13 cellular contexts compared by ENCODE assay signal in the genomic region with DNA sequence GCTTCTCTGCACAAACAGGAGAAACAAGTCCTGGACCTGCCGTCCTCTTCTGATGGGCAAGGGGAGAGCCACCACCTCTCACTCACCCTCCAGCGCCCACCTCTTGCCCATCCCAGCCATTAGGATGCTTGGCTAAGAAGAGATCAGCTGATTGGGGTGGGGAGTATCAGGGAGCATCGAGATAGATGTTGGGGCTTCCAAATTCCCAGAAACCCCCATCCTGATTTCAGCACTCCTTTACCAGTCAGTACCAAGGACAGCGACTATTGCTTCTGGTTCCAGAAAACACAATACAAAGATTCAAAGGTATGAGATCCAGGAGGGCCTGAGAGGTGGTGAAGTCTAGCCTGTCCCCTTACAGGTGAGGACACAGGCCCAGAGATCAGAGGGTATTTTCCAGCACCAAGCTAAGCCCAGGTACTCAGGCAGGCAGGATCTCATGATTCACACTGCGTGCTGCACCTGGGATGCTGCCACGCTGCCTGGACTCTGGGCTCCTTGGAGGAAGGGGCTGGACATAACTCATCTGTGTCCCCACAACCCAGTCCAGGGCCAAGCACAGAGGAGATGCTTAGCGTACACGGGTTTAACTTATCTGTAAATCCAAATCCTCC.
DNase-seq lines count a peak whose midpoint lies in the region; TF ChIP-seq lines count a peak whose summit lies in the region.
"Had no signal": no experiment of that assay in that cellular context is flagged by ENCODE, and none has a peak within 500 bp of the region (broad histone marks: within the 10 kb centered on the region; RNA-seq: fewer than 3 reads in every experiment).

No MANE protein-coding gene starts in this region.

- H3K27ac ChIP-seq in neural progenitor cell, result no peak overlapping the region
- H3K27ac ChIP-seq: heart left ventricle, left ventricle myocardium inferior had no signal

- DNase-seq in H7, result peak; percentile 23
- DNase-seq in NCI-H460 (ENCODE audit: extremely low read depth, low read depth), result peak; percentile 6
- DNase-seq in ecto neural progenitor cell (ENCODE audit: low spot score), result peak; percentile 53
- DNase-seq in neural progenitor cell (ENCODE audit: low spot score), result peak; percentile 89
- DNase-seq in MG63, result no peak
- DNase-seq in mesenteric fat pad (ENCODE audit: low spot score), result no peak
- no peak for DNase-seq in NCI-H128 (lab: John Stamatoyannopoulos, UW; ENCODE audit: unreplicated experiment)
- DNase-seq: CD4-positive, CD25-positive, alpha-beta regulatory T cell; heart left ventricle; left ventricle myocardium inferior; NCI-H187 treated with DMSO at 0.1 percent for 48 hours; SHP77 treated with DMSO at 0.1 percent for 48 hours had no signal

- no peak overlapping the region for H3K27ac Mint-ChIP-seq in neural progenitor cell
- H3K27ac Mint-ChIP-seq: CD4-positive, CD25-positive, alpha-beta regulatory T cell; natural killer cell treated with Interleukin-12 subunit alpha and Interleukin-12 subunit beta and Interleukin-15 and Interleukin-18, amount 100 ng/mL, for 72 hours had no signal

- H3K9me3 ChIP-seq in neural progenitor cell (ENCODE audit: low read depth), result no peaks in the 10 kb centered on the region
- no peaks in the 10 kb centered on the region for H3K9me3 ChIP-seq in MG63
- H3K9me3 ChIP-seq: heart left ventricle, left ventricle myocardium inferior had no signal

- peaks cover 4% of the 10 kb centered on the region for H3K9me3 Mint-ChIP-seq in neural progenitor cell
- H3K9me3 Mint-ChIP-seq: CD4-positive, CD25-positive, alpha-beta regulatory T cell; natural killer cell treated with Interleukin-12 subunit alpha and Interleukin-12 subunit beta and Interleukin-15 and Interleukin-18, amount 100 ng/mL, for 72 hours had no signal

- H3K36me3 Mint-ChIP-seq in neural progenitor cell, result peaks cover 1% of the 10 kb centered on the region
- H3K36me3 Mint-ChIP-seq: CD4-positive, CD25-positive, alpha-beta regulatory T cell; natural killer cell treated with Interleukin-12 subunit alpha and Interleukin-12 subunit beta and Interleukin-15 and Interleukin-18, amount 100 ng/mL, for 72 hours had no signal

- no peak for TF ChIP-seq CTCF in neural progenitor cell (IDR thresholded peaks at IDR 0.05)

- H3K36me3 ChIP-seq in H7 (replicated peaks; ENCODE audit: control insufficient read depth, insufficient read depth, low read length), result no peaks in the 10 kb centered on the region
- no peaks in the 10 kb centered on the region for H3K36me3 ChIP-seq in neural progenitor cell
- H3K36me3 ChIP-seq in MG63, result no peaks in the 10 kb centered on the region
- H3K36me3 ChIP-seq: heart left ventricle, left ventricle myocardium inferior had no signal

- no peaks in the 10 kb centered on the region for H3K27me3 Mint-ChIP-seq in neural progenitor cell (ENCODE audit: insufficient read depth, low read depth)

- H3K4me1 Mint-ChIP-seq in neural progenitor cell, result peaks cover 17% of the 10 kb centered on the region

- H3K27me3 ChIP-seq in H7 (ENCODE audit: control insufficient read depth, insufficient read depth, low read length), result no peaks in the 10 kb centered on the region
- H3K27me3 ChIP-seq in neural progenitor cell, result no peaks in the 10 kb centered on the region
- no peaks in the 10 kb centered on the region for H3K27me3 ChIP-seq in MG63

- H4K20me1 ChIP-seq in neural progenitor cell (ENCODE audit: low read depth), result no peaks in the 10 kb centered on the region

- H2AFZ ChIP-seq in neural progenitor cell (replicated peaks), result no peak overlapping the region

- H3K9ac ChIP-seq in neural progenitor cell, result no peak overlapping the region

- no peak overlapping the region for H3K4me3 ChIP-seq in H7 (ENCODE audit: insufficient read depth, low read depth, low read length)
- no peak overlapping the region for H3K4me3 ChIP-seq in neural progenitor cell
- no peak overlapping the region for H3K4me3 ChIP-seq in MG63
- H3K4me3 ChIP-seq: heart left ventricle, left ventricle myocardium inferior had no signal

- no peaks in the 10 kb centered on the region for H3K79me2 ChIP-seq in neural progenitor cell (ENCODE audit: low read depth)

- H3K4me3 Mint-ChIP-seq in neural progenitor cell, result no peak overlapping the region
- H3K4me3 Mint-ChIP-seq: natural killer cell treated with Interleukin-12 subunit alpha and Interleukin-12 subunit beta and Interleukin-15 and Interleukin-18, amount 100 ng/mL, for 72 hours had no signal

- no peak overlapping the region for H3K4me2 ChIP-seq in neural progenitor cell

- H3F3A ChIP-seq in neural progenitor cell (ENCODE audit: low read depth), result peaks cover 12% of the 10 kb centered on the region

- peaks cover 15% of the 10 kb centered on the region for H3K4me1 ChIP-seq in neural progenitor cell
- H3K4me1 ChIP-seq: heart left ventricle, left ventricle myocardium inferior had no signal

Comparison
In these comparisons a context has a peak if more than half of its experiments do, and no peak if none do; other contexts are left out.
1. DNase-seq: peak in H7 (single experiment), NCI-H460 (single experiment), ecto neural progenitor cell (single experiment) and neural progenitor cell (single experiment); none in MG63 (single experiment), mesenteric fat pad (single experiment) and NCI-H128 (single experiment).